ENCODE assay signal across 2 cellular contexts in genomic region chr11:623999-624704, GRCh38.
TF ChIP-seq lines count a peak whose summit lies in the region.

No MANE protein-coding gene starts in this region.

TF ChIP-seq in A549, 52 proteins besides CTCF, POLR2A, EP300 and RAD21:
- TF ChIP-seq EHMT2 (IDR thresholded peaks at IDR 0.05; ENCODE audit: low read depth) (no peak), JUN (IDR thresholded peaks at IDR 0.05) (no peak), TFCP2L1 (CRISPR knock-in tag; IDR thresholded peaks at IDR 0.05) (no peak), SREBF2 (IDR thresholded peaks at IDR 0.05) (no peak), PBX3 (IDR thresholded peaks at IDR 0.05) (no peak), MAX (IDR thresholded peaks at IDR 0.05) (no peak), FOSL2 (IDR thresholded peaks at IDR 0.05) (no peak), FOSL2 (CRISPR knock-in tag; IDR thresholded peaks at IDR 0.05) (no peak), CBX2 (IDR thresholded peaks at IDR 0.05; ENCODE audit: borderline replicate concordance, low read depth) (no peak), KDM1A (IDR thresholded peaks at IDR 0.05; ENCODE audit: low read depth) (no peak), REST (IDR thresholded peaks at IDR 0.05) (no peak), ATOH8 (CRISPR knock-in tag; IDR thresholded peaks at IDR 0.05; ENCODE audit: low read depth) (no peak), ZC3H11A (IDR thresholded peaks at IDR 0.05) (no peak), TP53 (CRISPR knock-in tag; IDR thresholded peaks at IDR 0.05) (no peak), POLR2AphosphoS2 (conservative IDR thresholded peaks at IDR 0.05; ENCODE audit: low read length) (no peak), CBX8 (IDR thresholded peaks at IDR 0.05) (no peak), HOXB13 (CRISPR knock-in tag; IDR thresholded peaks at IDR 0.05; ENCODE audit: low read depth) (no peak), CHD4 (IDR thresholded peaks at IDR 0.05; ENCODE audit: borderline replicate concordance) (no peak), JUNB (IDR thresholded peaks at IDR 0.05) (no peak), NR3C1 (IDR thresholded peaks at IDR 0.05) (no peak)

TF ChIP-seq in K562, 482 proteins besides CTCF, POLR2A, EP300 and RAD21:
- no peak for TF ChIP-seq HES1 (IDR thresholded peaks at IDR 0.05; ENCODE audit: low read depth)
- no peak for TF ChIP-seq ZNF778 (CRISPR knock-in tag; IDR thresholded peaks at IDR 0.05)
- peak; percentile 5; the same call in 1 of the 2 replicates for TF ChIP-seq POLR2G (IDR thresholded peaks at IDR 0.05; ENCODE audit: low read depth, low read length)
- TF ChIP-seq CBX3 (IDR thresholded peaks at IDR 0.05; ENCODE audit: borderline replicate concordance in 1 of 2, low read length in 2 of 2): no peak
- TF ChIP-seq ATF3 (IDR thresholded peaks at IDR 0.05): 0 out of 2 replicates have a peak, but pooled peaks have one; percentile 16
- no peak for TF ChIP-seq ATF3 (CRISPR knock-in tag; conservative IDR thresholded peaks at IDR 0.05)
- no peak for TF ChIP-seq KLF6 (CRISPR knock-in tag; IDR thresholded peaks at IDR 0.05; ENCODE audit: borderline replicate concordance)
- no peak for TF ChIP-seq ZNF707 (CRISPR knock-in tag; conservative IDR thresholded peaks at IDR 0.05)
